ENCODE assay signal across 32 cellular contexts in genomic region chrX:31376408-31376807, GRCh38.
"Had no signal": no experiment of that assay in that cellular context is flagged by ENCODE, and none has a peak within 500 bp of the region (broad histone marks: within the 10 kb centered on the region; RNA-seq: fewer than 3 reads in every experiment).

No MANE protein-coding gene starts in this region.

- H3K4me1 Mint-ChIP-seq: activated naive CD8-positive, alpha-beta T cell treated with anti-CD3 and anti-CD28 coated beads for 36 hours; naive B cell; stimulated activated memory B cell treated with anti-CD40 and anti-IgM and Interleukin-4, amounts not matched to agents 10 μg/mL and 1 μg/mL and 100 μg/mL, for 72 hours; stimulated activated naive CD8-positive, alpha-beta T cell treated with anti-CD3 and anti-CD28 coated beads, Interleukin-15, amount 100 ng/mL, for 72 hours; T-cell had no signal

- H3K4me1 ChIP-seq: adrenal gland, ascending aorta, upper lobe of left lung, vagina had no signal

- H3K36me3 Mint-ChIP-seq: activated naive CD8-positive, alpha-beta T cell treated with anti-CD3 and anti-CD28 coated beads for 36 hours; naive B cell; stimulated activated memory B cell treated with anti-CD40 and anti-IgM and Interleukin-4, amounts not matched to agents 10 μg/mL and 1 μg/mL and 100 μg/mL, for 72 hours; T-cell had no signal

- H3K27ac Mint-ChIP-seq: activated naive CD4-positive, alpha-beta T cell treated with anti-CD3 and anti-CD28 coated beads for 36 hours; activated naive CD8-positive, alpha-beta T cell treated with anti-CD3 and anti-CD28 coated beads for 36 hours; naive B cell; nephron progenitor cell; progenitor cell of endocrine pancreas; stimulated activated memory B cell treated with anti-CD40 and anti-IgM and Interleukin-4, amounts not matched to agents 10 μg/mL and 1 μg/mL and 100 μg/mL, for 72 hours; stimulated activated naive CD8-positive, alpha-beta T cell treated with anti-CD3 and anti-CD28 coated beads, Interleukin-15, amount 100 ng/mL, for 72 hours; T-cell had no signal

- H3K36me3 ChIP-seq: adrenal gland, ascending aorta, left ventricle myocardium inferior, neutrophil, ovary, sigmoid colon, upper lobe of left lung, vagina, WERI-Rb-1 had no signal

- DNase-seq: activated CD4-positive, alpha-beta T cell treated with anti-CD3 and anti-CD28 coated beads for 48 hours; activated CD4-positive, alpha-beta T cell treated with anti-CD3 and anti-CD28 coated beads, Interleukin-2, amount 50 U/mL, for 48 hours; activated CD8-positive, alpha-beta memory T cell treated with anti-CD3 and anti-CD28 coated beads for 24 hours; activated effector memory CD4-positive, alpha-beta T cell treated with anti-CD3 and anti-CD28 coated beads, Interleukin-2, amount 50 U/mL, for 16 hours; activated naive CD4-positive, alpha-beta T cell treated with anti-CD3 and anti-CD28 coated beads for 36 hours; activated naive CD8-positive, alpha-beta T cell treated with anti-CD3 and anti-CD28 coated beads for 36 hours; adrenal gland; central memory CD4-positive, alpha-beta T cell; dermis blood vessel endothelial cell; effector CD4-positive, alpha-beta T cell; islet precursor cell; left ventricle myocardium inferior; naive B cell; nephron progenitor cell; ovary; retina; sigmoid colon; small intestine; stimulated activated CD4-positive, alpha-beta T cell treated with anti-CD3 and anti-CD28 coated beads, Interleukin-4, amount 100 ng/mL, for 4 hours; stimulated activated CD8-positive, alpha-beta memory T cell treated with anti-CD3 and anti-CD28 coated beads, Interleukin-4, amount 100 ng/mL, for 48 hours; stimulated activated naive CD8-positive, alpha-beta T cell treated with anti-CD3 and anti-CD28 coated beads, Interleukin-15, amount 100 ng/mL, for 72 hours; T-cell; upper lobe of left lung; WERI-Rb-1 had no signal

- H3K4me3 Mint-ChIP-seq: activated naive CD4-positive, alpha-beta T cell treated with anti-CD3 and anti-CD28 coated beads for 36 hours; activated naive CD8-positive, alpha-beta T cell treated with anti-CD3 and anti-CD28 coated beads for 36 hours; naive B cell; nephron progenitor cell; stimulated activated memory B cell treated with anti-CD40 and anti-IgM and Interleukin-4, amounts not matched to agents 10 μg/mL and 1 μg/mL and 100 μg/mL, for 72 hours; stimulated activated naive CD8-positive, alpha-beta T cell treated with anti-CD3 and anti-CD28 coated beads, Interleukin-15, amount 100 ng/mL, for 72 hours; T-cell had no signal

- H3K27me3 ChIP-seq: adrenal gland, ascending aorta, neutrophil, ovary, sigmoid colon, upper lobe of left lung, vagina had no signal

- H3K27ac ChIP-seq: adrenal gland, ascending aorta, left ventricle myocardium inferior, neutrophil, ovary, sigmoid colon, upper lobe of left lung, vagina, WERI-Rb-1 had no signal

- FAIRE-seq: colon, endometrium, frontal cortex, small intestine had no signal

- H3K27me3 Mint-ChIP-seq: activated naive CD8-positive, alpha-beta T cell treated with anti-CD3 and anti-CD28 coated beads for 36 hours; naive B cell; stimulated activated memory B cell treated with anti-CD40 and anti-IgM and Interleukin-4, amounts not matched to agents 10 μg/mL and 1 μg/mL and 100 μg/mL, for 72 hours; stimulated activated naive CD8-positive, alpha-beta T cell treated with anti-CD3 and anti-CD28 coated beads, Interleukin-15, amount 100 ng/mL, for 72 hours had no signal

- H3K4me3 ChIP-seq: adrenal gland, ascending aorta, left ventricle myocardium inferior, ovary, sigmoid colon, upper lobe of left lung, vagina had no signal

- H3K9me3 ChIP-seq: adrenal gland, ascending aorta, left ventricle myocardium inferior, neutrophil, ovary, sigmoid colon, upper lobe of left lung, vagina had no signal

- H3K9me3 Mint-ChIP-seq: activated naive CD4-positive, alpha-beta T cell treated with anti-CD3 and anti-CD28 coated beads for 36 hours; activated naive CD8-positive, alpha-beta T cell treated with anti-CD3 and anti-CD28 coated beads for 36 hours; stimulated activated memory B cell treated with anti-CD40 and anti-IgM and Interleukin-4, amounts not matched to agents 10 μg/mL and 1 μg/mL and 100 μg/mL, for 72 hours; stimulated activated naive CD8-positive, alpha-beta T cell treated with anti-CD3 and anti-CD28 coated beads, Interleukin-15, amount 100 ng/mL, for 72 hours; T-cell had no signal
